In genomic region chr14:61536661-61537566, GRCh38 we compare ENCODE assay signal across 10 cellular contexts.
DNase-seq lines count a peak whose midpoint lies in the region; ATAC-seq lines count a peak whose summit lies in the region.
"Had no signal": no experiment of that assay in that cellular context is flagged by ENCODE, and none has a peak within 500 bp of the region (broad histone marks: within the 10 kb centered on the region; RNA-seq: fewer than 3 reads in every experiment).

No MANE protein-coding gene starts in this region.

- H3K4me3 ChIP-seq in iPS-20b (ENCODE audit: low read length) = no peak overlapping the region

- no peaks in the 10 kb centered on the region for H3K27me3 ChIP-seq in iPS-20b (ENCODE audit: insufficient read depth, low read length)

- no peaks in the 10 kb centered on the region for H3K36me3 ChIP-seq in iPS-20b (ENCODE audit: insufficient read depth, low read depth, low read length)

- no peak for ATAC-seq in activated CD4-positive, alpha-beta T cell treated with anti-CD3 and anti-CD28 coated beads for 36 hours
- no peak for ATAC-seq in activated CD8-positive, alpha-beta T cell treated with anti-CD3 and anti-CD28 coated beads, Interleukin-2, amount 10 ng/mL, durations not matched to agents 7 days and 5 days
- ATAC-seq in stimulated activated memory B cell treated with anti-CD40 and anti-IgM and Interleukin-4, amounts not matched to agents 10 μg/mL and 1 μg/mL and 100 μg/mL, for 72 hours = no peak

- POLR2A ChIA-PET in activated CD4-positive, alpha-beta T cell treated with anti-CD3 and anti-CD28 coated beads for 36 hours (lab: Charles Lee) = interaction anchor here (0.6 to 1.0 kb wide), 3 partner anchors 12 to 197 kb away, joined by 3 to 14 read pairs (median 4); no protein-coding TSS in a partner anchor
- POLR2A ChIA-PET in activated CD8-positive, alpha-beta T cell treated with anti-CD3 and anti-CD28 coated beads, Interleukin-2, amount 10 ng/mL, durations not matched to agents 7 days and 5 days (lab: Charles Lee) = interaction anchor here (1.5 kb wide), 1 partner anchor 9 kb away, joined by 4 read pairs; no protein-coding TSS in a partner anchor

- no peaks in the 10 kb centered on the region for H3K9me3 ChIP-seq in iPS-20b (ENCODE audit: insufficient read depth, low read depth, low read length)

- H3K9ac ChIP-seq in iPS-20b (ENCODE audit: low read depth, low read length) = peak overlapping the region; percentile 4; the same call in 1 of the 2 replicates

- H3K27ac ChIP-seq in iPS-20b (ENCODE audit: low read length) = peak overlapping the region; percentile 6

- CTCF ChIA-PET in activated CD4-positive, alpha-beta T cell treated with anti-CD3 and anti-CD28 coated beads for 36 hours (lab: Charles Lee) = interaction anchor here (0.6 to 1.9 kb wide), 9 partner anchors 10 to 204 kb away, joined by 3 to 7 read pairs (median 3); no protein-coding TSS in a partner anchor
- CTCF ChIA-PET in activated CD8-positive, alpha-beta T cell treated with anti-CD3 and anti-CD28 coated beads, Interleukin-2, amount 10 ng/mL, durations not matched to agents 7 days and 5 days (lab: Charles Lee) = interaction anchor here (1.4 to 3.1 kb wide), 2 partner anchors 10 to 12 kb away, joined by 6 to 10 read pairs; no protein-coding TSS in a partner anchor

- intact Hi-C loops in activated CD4-positive, alpha-beta T cell treated with anti-CD3 and anti-CD28 coated beads for 36 hours (cut with DNase I, micrococcal nuclease) = loop anchor here (1.0 to 2.0 kb wide), 2 partner anchors 32 to 57 kb away; no protein-coding TSS in a partner anchor

- peaks cover 77% of the 10 kb centered on the region for H3K4me1 Mint-ChIP-seq in activated CD4-positive, alpha-beta T cell treated with anti-CD3 and anti-CD28 coated beads for 36 hours
- peaks cover 74% of the 10 kb centered on the region for H3K4me1 Mint-ChIP-seq in activated CD8-positive, alpha-beta T cell treated with anti-CD3 and anti-CD28 coated beads, Interleukin-2, amount 10 ng/mL, durations not matched to agents 7 days and 5 days (ENCODE audit: low read depth)
- peaks cover 21% of the 10 kb centered on the region for H3K4me1 Mint-ChIP-seq in stimulated activated memory B cell treated with anti-CD40 and anti-IgM and Interleukin-4, amounts not matched to agents 10 μg/mL and 1 μg/mL and 100 μg/mL, for 72 hours

- H3K9me3 Mint-ChIP-seq in activated CD4-positive, alpha-beta T cell treated with anti-CD3 and anti-CD28 coated beads for 36 hours (ENCODE audit: low read depth) = no peaks in the 10 kb centered on the region
- H3K9me3 Mint-ChIP-seq in activated CD8-positive, alpha-beta T cell treated with anti-CD3 and anti-CD28 coated beads, Interleukin-2, amount 10 ng/mL, durations not matched to agents 7 days and 5 days (ENCODE audit: insufficient read depth) = no peaks in the 10 kb centered on the region
- no peaks in the 10 kb centered on the region for H3K9me3 Mint-ChIP-seq in stimulated activated memory B cell treated with anti-CD40 and anti-IgM and Interleukin-4, amounts not matched to agents 10 μg/mL and 1 μg/mL and 100 μg/mL, for 72 hours
- H3K9me3 Mint-ChIP-seq: activated CD4-positive, alpha-beta T cell treated with anti-CD3 and anti-CD28 coated beads, Interleukin-2, amount 10 ng/mL, durations not matched to agents 7 days and 5 days had no signal

- H3K27me3 Mint-ChIP-seq in activated CD4-positive, alpha-beta T cell treated with anti-CD3 and anti-CD28 coated beads for 36 hours = no peaks in the 10 kb centered on the region
- no peaks in the 10 kb centered on the region for H3K27me3 Mint-ChIP-seq in activated CD8-positive, alpha-beta T cell treated with anti-CD3 and anti-CD28 coated beads, Interleukin-2, amount 10 ng/mL, durations not matched to agents 7 days and 5 days (ENCODE audit: low read depth)
- no peaks in the 10 kb centered on the region for H3K27me3 Mint-ChIP-seq in stimulated activated memory B cell treated with anti-CD40 and anti-IgM and Interleukin-4, amounts not matched to agents 10 μg/mL and 1 μg/mL and 100 μg/mL, for 72 hours
- H3K27me3 Mint-ChIP-seq: activated CD4-positive, alpha-beta T cell treated with anti-CD3 and anti-CD28 coated beads, Interleukin-2, amount 10 ng/mL, durations not matched to agents 7 days and 5 days had no signal

- no peak overlapping the region for H3K4me3 Mint-ChIP-seq in activated CD4-positive, alpha-beta T cell treated with anti-CD3 and anti-CD28 coated beads for 36 hours
- no peak overlapping the region for H3K4me3 Mint-ChIP-seq in activated CD8-positive, alpha-beta T cell treated with anti-CD3 and anti-CD28 coated beads, Interleukin-2, amount 10 ng/mL, durations not matched to agents 7 days and 5 days
- H3K4me3 Mint-ChIP-seq in stimulated activated memory B cell treated with anti-CD40 and anti-IgM and Interleukin-4, amounts not matched to agents 10 μg/mL and 1 μg/mL and 100 μg/mL, for 72 hours = no peak overlapping the region
- H3K4me3 Mint-ChIP-seq: activated CD4-positive, alpha-beta T cell treated with anti-CD3 and anti-CD28 coated beads, Interleukin-2, amount 10 ng/mL, durations not matched to agents 7 days and 5 days had no signal

- no peak for DNase-seq in activated CD4-positive, alpha-beta T cell treated with anti-CD3 and anti-CD28 coated beads for 36 hours
- no peak for DNase-seq in activated CD4-positive, alpha-beta T cell treated with anti-CD3 and anti-CD28 coated beads, Interleukin-2, amount 50 U/mL, for 48 hours
- no peak for DNase-seq in activated CD8-positive, alpha-beta T cell treated with anti-CD3 and anti-CD28 coated beads, Interleukin-2, amount 10 ng/mL, durations not matched to agents 7 days and 5 days
- DNase-seq in MV-4-11 (lab: John Stamatoyannopoulos, UW) (no peak), DMS153 treated with DMSO at 0.1 percent for 48 hours (lab: John Stamatoyannopoulos, UW; ENCODE audit: unreplicated experiment) (no peak), NOMO-1 (lab: John Stamatoyannopoulos, UW; ENCODE audit: unreplicated experiment in 2 of 2) (no peak)
- DNase-seq: activated CD4-positive, alpha-beta T cell treated with anti-CD3 and anti-CD28 coated beads, Interleukin-2, amount 10 ng/mL, durations not matched to agents 7 days and 5 days; substantia nigra had no signal

- H3K27ac Mint-ChIP-seq in activated CD4-positive, alpha-beta T cell treated with anti-CD3 and anti-CD28 coated beads for 36 hours = peak overlapping the region; percentile 89
- H3K27ac Mint-ChIP-seq in activated CD8-positive, alpha-beta T cell treated with anti-CD3 and anti-CD28 coated beads, Interleukin-2, amount 10 ng/mL, durations not matched to agents 7 days and 5 days = peak overlapping the region; percentile 70
- peak overlapping the region; percentile 24 for H3K27ac Mint-ChIP-seq in stimulated activated memory B cell treated with anti-CD40 and anti-IgM and Interleukin-4, amounts not matched to agents 10 μg/mL and 1 μg/mL and 100 μg/mL, for 72 hours

- peaks cover 19% of the 10 kb centered on the region for H3K4me1 ChIP-seq in iPS-20b (ENCODE audit: insufficient read depth, low read length)

- H3K36me3 Mint-ChIP-seq in activated CD4-positive, alpha-beta T cell treated with anti-CD3 and anti-CD28 coated beads for 36 hours (ENCODE audit: low read depth) = peaks cover 74% of the 10 kb centered on the region
- peaks cover 95% of the 10 kb centered on the region for H3K36me3 Mint-ChIP-seq in activated CD8-positive, alpha-beta T cell treated with anti-CD3 and anti-CD28 coated beads, Interleukin-2, amount 10 ng/mL, durations not matched to agents 7 days and 5 days (ENCODE audit: low read depth)
- H3K36me3 Mint-ChIP-seq in stimulated activated memory B cell treated with anti-CD40 and anti-IgM and Interleukin-4, amounts not matched to agents 10 μg/mL and 1 μg/mL and 100 μg/mL, for 72 hours = no peaks in the 10 kb centered on the region

Comparison
In these comparisons a context has a peak if more than half of its experiments do, and no peak if none do; other contexts are left out.
1. H3K27ac Mint-ChIP-seq: peak in every context shown above with its lines; median percentile 89 in activated CD4-positive, alpha-beta T cell treated with anti-CD3 and anti-CD28 coated beads for 36 hours; 70 in activated CD8-positive, alpha-beta T cell treated with anti-CD3 and anti-CD28 coated beads, Interleukin-2, amount 10 ng/mL, durations not matched to agents 7 days and 5 days; 24 in stimulated activated memory B cell treated with anti-CD40 and anti-IgM and Interleukin-4, amounts not matched to agents 10 μg/mL and 1 μg/mL and 100 μg/mL, for 72 hours.